Comparison of ENCODE assay signal across 1 cellular context in genomic region chr3:128584412-128585020, GRCh38.
TF ChIP-seq lines count a peak whose summit lies in the region.

No MANE protein-coding gene starts in this region.

TF ChIP-seq in A549, 52 proteins besides CTCF, POLR2A, EP300 and RAD21 (continued from another document):
- TF ChIP-seq NR3C1 (IDR thresholded peaks at IDR 0.05), result no peak
- peak; percentile 58 for TF ChIP-seq USF2 (IDR thresholded peaks at IDR 0.05)
